Comparison of ENCODE assay signal across 9 cellular contexts in genomic region chr18:12679183-12679786, GRCh38. TPM values are rescaled to one million over a fixed set of nuclear protein-coding genes. Genes with fewer than 3 reads are reported as not detected.
A peak's percentile ranks its signal among the peaks of the same experiment; 100 is the strongest.
DNase-seq lines count a peak whose midpoint lies in the region; ATAC-seq and TF ChIP-seq lines count a peak whose summit lies in the region.
"Had no signal": no experiment of that assay in that cellular context is flagged by ENCODE, and none has a peak within 500 bp of the region (broad histone marks: within the 10 kb centered on the region; RNA-seq: fewer than 3 reads in every experiment).

No MANE protein-coding gene starts in this region.

- no peak for DNase-seq in activated naive CD8-positive, alpha-beta T cell treated with anti-CD3 and anti-CD28 coated beads, Interleukin-2, amount 10 ng/mL, durations not matched to agents 7 days and 5 days
- DNase-seq in iris pigment epithelial cell (ENCODE audit: low read depth): peak; percentile 64
- no peak for DNase-seq in NCI-H187 (lab: John Stamatoyannopoulos, UW)
- DNase-seq in activated CD8-positive, alpha-beta memory T cell treated with anti-CD3 and anti-CD28 coated beads, Interleukin-2, amount 10 ng/mL, durations not matched to agents 7 days and 5 days: no peak

- no peaks in the 10 kb centered on the region for H3K9me3 ChIP-seq in stomach smooth muscle (ENCODE audit: control insufficient read depth in 2 of 2, low read length in 2 of 2)
- H3K9me3 ChIP-seq: HAP-1 had no signal

- TF ChIP-seq RAD21 in Ishikawa (IDR thresholded peaks at IDR 0.05; ENCODE audit: low read depth): no peak

- no peak for TF ChIP-seq EP300 in Ishikawa (IDR thresholded peaks at IDR 0.05; ENCODE audit: borderline replicate concordance)

- H3K36me3 Mint-ChIP-seq in activated naive CD8-positive, alpha-beta T cell treated with anti-CD3 and anti-CD28 coated beads, Interleukin-2, amount 10 ng/mL, durations not matched to agents 7 days and 5 days: peaks cover 13% of the 10 kb centered on the region
- peaks cover 17% of the 10 kb centered on the region for H3K36me3 Mint-ChIP-seq in activated CD8-positive, alpha-beta memory T cell treated with anti-CD3 and anti-CD28 coated beads, Interleukin-2, amount 10 ng/mL, durations not matched to agents 7 days and 5 days

- H3K27me3 ChIP-seq in stomach smooth muscle (ENCODE audit: control insufficient read depth in 1 of 2, insufficient read depth in 2 of 2, low read length in 2 of 2): no peaks in the 10 kb centered on the region

- POLR2A ChIA-PET in activated naive CD8-positive, alpha-beta T cell treated with anti-CD3 and anti-CD28 coated beads, Interleukin-2, amount 10 ng/mL, durations not matched to agents 7 days and 5 days (lab: Charles Lee): interaction anchor here (0.6 kb wide), 1 partner anchor 31 kb away, joined by 3 read pairs; no protein-coding TSS in a partner anchor

- peak overlapping the region; percentile 62 for H3K27ac ChIP-seq in stomach smooth muscle (ENCODE audit: low read length)

- H3K27me3 Mint-ChIP-seq in activated naive CD8-positive, alpha-beta T cell treated with anti-CD3 and anti-CD28 coated beads, Interleukin-2, amount 10 ng/mL, durations not matched to agents 7 days and 5 days: no peaks in the 10 kb centered on the region
- H3K27me3 Mint-ChIP-seq in activated CD8-positive, alpha-beta memory T cell treated with anti-CD3 and anti-CD28 coated beads, Interleukin-2, amount 10 ng/mL, durations not matched to agents 7 days and 5 days: no peaks in the 10 kb centered on the region

- no peaks in the 10 kb centered on the region for H3K9me3 Mint-ChIP-seq in activated naive CD8-positive, alpha-beta T cell treated with anti-CD3 and anti-CD28 coated beads, Interleukin-2, amount 10 ng/mL, durations not matched to agents 7 days and 5 days
- H3K9me3 Mint-ChIP-seq in activated CD8-positive, alpha-beta memory T cell treated with anti-CD3 and anti-CD28 coated beads, Interleukin-2, amount 10 ng/mL, durations not matched to agents 7 days and 5 days (ENCODE audit: low read depth): no peaks in the 10 kb centered on the region

- H3K9ac ChIP-seq in stomach smooth muscle (ENCODE audit: low read length in 2 of 2): peak overlapping the region; percentile 37 to 60

- peak overlapping the region; percentile 4 for H3K4me3 Mint-ChIP-seq in activated naive CD8-positive, alpha-beta T cell treated with anti-CD3 and anti-CD28 coated beads, Interleukin-2, amount 10 ng/mL, durations not matched to agents 7 days and 5 days
- H3K4me3 Mint-ChIP-seq in activated CD8-positive, alpha-beta memory T cell treated with anti-CD3 and anti-CD28 coated beads, Interleukin-2, amount 10 ng/mL, durations not matched to agents 7 days and 5 days: no peak overlapping the region

- peaks cover 2 to 6% of the 10 kb centered on the region in 2 donors for H3K36me3 ChIP-seq in stomach smooth muscle (ENCODE audit: control insufficient read depth in 2 of 2, insufficient read depth in 2 of 2, low read length in 2 of 2)

- CTCF ChIA-PET in activated CD8-positive, alpha-beta memory T cell treated with anti-CD3 and anti-CD28 coated beads, Interleukin-2, amount 10 ng/mL, durations not matched to agents 7 days and 5 days (lab: Charles Lee): no interaction called here

- no peak for ATAC-seq in activated naive CD8-positive, alpha-beta T cell treated with anti-CD3 and anti-CD28 coated beads, Interleukin-2, amount 10 ng/mL, durations not matched to agents 7 days and 5 days (ENCODE audit: low read depth)
- ATAC-seq in HG03045 (IDR thresholded peaks at IDR 0.05; ENCODE audit: unreplicated experiment) (no peak), GM18861 (IDR thresholded peaks at IDR 0.05; ENCODE audit: unreplicated experiment) (no peak)
- ATAC-seq in activated CD8-positive, alpha-beta memory T cell treated with anti-CD3 and anti-CD28 coated beads, Interleukin-2, amount 10 ng/mL, durations not matched to agents 7 days and 5 days: no peak

- peak overlapping the region; percentile 18 for H3K27ac Mint-ChIP-seq in activated naive CD8-positive, alpha-beta T cell treated with anti-CD3 and anti-CD28 coated beads, Interleukin-2, amount 10 ng/mL, durations not matched to agents 7 days and 5 days
- no peak overlapping the region for H3K27ac Mint-ChIP-seq in activated CD8-positive, alpha-beta memory T cell treated with anti-CD3 and anti-CD28 coated beads, Interleukin-2, amount 10 ng/mL, durations not matched to agents 7 days and 5 days

- H3K4me1 ChIP-seq in stomach smooth muscle (ENCODE audit: control insufficient read depth, insufficient read depth, low read length): no peaks in the 10 kb centered on the region
- H3K4me1 ChIP-seq: HAP-1 had no signal

- H3K4me3 ChIP-seq in stomach smooth muscle (ENCODE audit: low read length in 2 of 2): peak overlapping the region; percentile 51 to 57
- H3K4me3 ChIP-seq: HAP-1 had no signal

- peaks cover 9% of the 10 kb centered on the region for H3K4me1 Mint-ChIP-seq in activated naive CD8-positive, alpha-beta T cell treated with anti-CD3 and anti-CD28 coated beads, Interleukin-2, amount 10 ng/mL, durations not matched to agents 7 days and 5 days
- peaks cover 8% of the 10 kb centered on the region for H3K4me1 Mint-ChIP-seq in activated CD8-positive, alpha-beta memory T cell treated with anti-CD3 and anti-CD28 coated beads, Interleukin-2, amount 10 ng/mL, durations not matched to agents 7 days and 5 days

TF ChIP-seq in Ishikawa, 13 proteins besides CTCF, POLR2A, EP300 and RAD21:
- peak; percentile 94 for TF ChIP-seq MAX (IDR thresholded peaks at IDR 0.05)
- TF ChIP-seq USF1 (IDR thresholded peaks at IDR 0.05): no peak
- TF ChIP-seq, protein P1, sequence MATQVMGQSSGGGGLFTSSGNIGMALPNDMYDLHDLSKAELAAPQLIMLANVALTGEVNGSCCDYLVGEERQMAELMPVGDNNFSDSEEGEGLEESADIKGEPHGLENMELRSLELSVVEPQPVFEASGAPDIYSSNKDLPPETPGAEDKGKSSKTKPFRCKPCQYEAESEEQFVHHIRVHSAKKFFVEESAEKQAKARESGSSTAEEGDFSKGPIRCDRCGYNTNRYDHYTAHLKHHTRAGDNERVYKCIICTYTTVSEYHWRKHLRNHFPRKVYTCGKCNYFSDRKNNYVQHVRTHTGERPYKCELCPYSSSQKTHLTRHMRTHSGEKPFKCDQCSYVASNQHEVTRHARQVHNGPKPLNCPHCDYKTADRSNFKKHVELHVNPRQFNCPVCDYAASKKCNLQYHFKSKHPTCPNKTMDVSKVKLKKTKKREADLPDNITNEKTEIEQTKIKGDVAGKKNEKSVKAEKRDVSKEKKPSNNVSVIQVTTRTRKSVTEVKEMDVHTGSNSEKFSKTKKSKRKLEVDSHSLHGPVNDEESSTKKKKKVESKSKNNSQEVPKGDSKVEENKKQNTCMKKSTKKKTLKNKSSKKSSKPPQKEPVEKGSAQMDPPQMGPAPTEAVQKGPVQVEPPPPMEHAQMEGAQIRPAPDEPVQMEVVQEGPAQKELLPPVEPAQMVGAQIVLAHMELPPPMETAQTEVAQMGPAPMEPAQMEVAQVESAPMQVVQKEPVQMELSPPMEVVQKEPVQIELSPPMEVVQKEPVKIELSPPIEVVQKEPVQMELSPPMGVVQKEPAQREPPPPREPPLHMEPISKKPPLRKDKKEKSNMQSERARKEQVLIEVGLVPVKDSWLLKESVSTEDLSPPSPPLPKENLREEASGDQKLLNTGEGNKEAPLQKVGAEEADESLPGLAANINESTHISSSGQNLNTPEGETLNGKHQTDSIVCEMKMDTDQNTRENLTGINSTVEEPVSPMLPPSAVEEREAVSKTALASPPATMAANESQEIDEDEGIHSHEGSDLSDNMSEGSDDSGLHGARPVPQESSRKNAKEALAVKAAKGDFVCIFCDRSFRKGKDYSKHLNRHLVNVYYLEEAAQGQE (IDR thresholded peaks at IDR 0.05; ENCODE audit: low read depth): no peak
- TF ChIP-seq TCF12 (IDR thresholded peaks at IDR 0.05; ENCODE audit: low read depth): no peak
- no peak for TF ChIP-seq TAF1 (IDR thresholded peaks at IDR 0.05; ENCODE audit: low read depth)

RNA-seq across cellular contexts. Expression of gene SPIRE1, which starts 21.4 kb away (rescaled TPM):
- 1 to 10 TPM; 1.7 to 3.6 TPM for total RNA-seq in activated naive CD8-positive, alpha-beta T cell treated with anti-CD3 and anti-CD28 coated beads, Interleukin-2, amount 10 ng/mL, durations not matched to agents 7 days and 5 days
- 1 to 10 TPM; 3.4 to 9.6 TPM for total RNA-seq in activated CD8-positive, alpha-beta memory T cell treated with anti-CD3 and anti-CD28 coated beads, Interleukin-2, amount 10 ng/mL, durations not matched to agents 7 days and 5 days

RNA-seq across cellular contexts. Expression of gene CEP76, which starts 23.2 kb away (rescaled TPM):
- 10 to 100 TPM; 12.4 to 14.4 TPM for total RNA-seq in activated naive CD8-positive, alpha-beta T cell treated with anti-CD3 and anti-CD28 coated beads, Interleukin-2, amount 10 ng/mL, durations not matched to agents 7 days and 5 days
- 10 to 100 TPM; 15.7 to 18.0 TPM for total RNA-seq in activated CD8-positive, alpha-beta memory T cell treated with anti-CD3 and anti-CD28 coated beads, Interleukin-2, amount 10 ng/mL, durations not matched to agents 7 days and 5 days

RNA-seq across cellular contexts. Expression of gene PSMG2, which starts 23.6 kb away (rescaled TPM):
- 10 to 100 TPM; 90.6 to 97.2 TPM for total RNA-seq in activated naive CD8-positive, alpha-beta T cell treated with anti-CD3 and anti-CD28 coated beads, Interleukin-2, amount 10 ng/mL, durations not matched to agents 7 days and 5 days
- 100 to 1,000 TPM in 1 of 2 experiments, 10 to 100 TPM in 1; 98.2 to 106 TPM for total RNA-seq in activated CD8-positive, alpha-beta memory T cell treated with anti-CD3 and anti-CD28 coated beads, Interleukin-2, amount 10 ng/mL, durations not matched to agents 7 days and 5 days
